In genomic region chr2:58578276-58578675, GRCh38 we compare ENCODE assay signal across 20 cellular contexts.
"Had no signal": no experiment of that assay in that cellular context is flagged by ENCODE, and none has a peak within 500 bp of the region (broad histone marks: within the 10 kb centered on the region; RNA-seq: fewer than 3 reads in every experiment).

No MANE protein-coding gene starts in this region.

- ATAC-seq: naive thymus-derived CD4-positive, alpha-beta T cell; natural killer cell; pancreas; right cardiac atrium; right lobe of liver; stimulated activated effector memory CD8-positive, alpha-beta T cell treated with anti-CD3 and anti-CD28 coated beads, Interleukin-12 subunit alpha, Interleukin-12 subunit beta, amount 100 ng/mL, for 72 hours; stimulated activated naive B cell treated with anti-CD40 and anti-IgM and Interleukin-4, amounts not matched to agents 10 μg/mL and 1 μg/mL and 100 μg/mL, for 72 hours had no signal

- H3K9me3 Mint-ChIP-seq: natural killer cell, nephron had no signal

- H3K4me1 Mint-ChIP-seq: naive thymus-derived CD4-positive, alpha-beta T cell; natural killer cell; nephron; stimulated activated effector memory CD8-positive, alpha-beta T cell treated with anti-CD3 and anti-CD28 coated beads, Interleukin-12 subunit alpha, Interleukin-12 subunit beta, amount 100 ng/mL, for 72 hours; stimulated activated naive B cell treated with anti-CD40 and anti-IgM and Interleukin-4, amounts not matched to agents 10 μg/mL and 1 μg/mL and 100 μg/mL, for 72 hours had no signal

- H3K4me3 Mint-ChIP-seq: naive thymus-derived CD4-positive, alpha-beta T cell; natural killer cell; nephron; neural progenitor cell; stimulated activated effector memory CD8-positive, alpha-beta T cell treated with anti-CD3 and anti-CD28 coated beads, Interleukin-12 subunit alpha, Interleukin-12 subunit beta, amount 100 ng/mL, for 72 hours; stimulated activated naive B cell treated with anti-CD40 and anti-IgM and Interleukin-4, amounts not matched to agents 10 μg/mL and 1 μg/mL and 100 μg/mL, for 72 hours had no signal

- DNase-seq: naive thymus-derived CD4-positive, alpha-beta T cell; natural killer cell; pancreas; right cardiac atrium; right lobe of liver; sigmoid colon; small intestine; stimulated activated CD4-positive, alpha-beta T cell treated with anti-CD3 and anti-CD28 coated beads, Interleukin-15, amount 100 ng/mL, for 24 hours; stimulated activated CD4-positive, alpha-beta T cell treated with anti-CD3 and anti-CD28 coated beads, Interleukin-2, amount 100 ng/mL, for 24 hours; stimulated activated CD4-positive, alpha-beta T cell treated with anti-CD3 and anti-CD28 coated beads, Interleukin-2, amount 100 ng/mL, for 48 hours; stimulated activated CD4-positive, alpha-beta T cell treated with anti-CD3 and anti-CD28 coated beads, Interleukin-4, amount 100 ng/mL, for 24 hours; stimulated activated naive B cell treated with anti-CD40 and anti-IgM and Interleukin-4, amounts not matched to agents 10 μg/mL and 1 μg/mL and 100 μg/mL, for 72 hours; stimulated activated naive CD4-positive, alpha-beta T cell treated with Interleukin-2 at 50 U/mL for 16 hours; stomach; thyroid gland; trophoblast cell; upper lobe of left lung had no signal

- H3K27ac Mint-ChIP-seq: naive thymus-derived CD4-positive, alpha-beta T cell; natural killer cell; nephron; neural progenitor cell; stimulated activated effector memory CD8-positive, alpha-beta T cell treated with anti-CD3 and anti-CD28 coated beads, Interleukin-12 subunit alpha, Interleukin-12 subunit beta, amount 100 ng/mL, for 72 hours; stimulated activated naive B cell treated with anti-CD40 and anti-IgM and Interleukin-4, amounts not matched to agents 10 μg/mL and 1 μg/mL and 100 μg/mL, for 72 hours had no signal

- H3K36me3 Mint-ChIP-seq: naive thymus-derived CD4-positive, alpha-beta T cell; natural killer cell; neural progenitor cell; stimulated activated effector memory CD8-positive, alpha-beta T cell treated with anti-CD3 and anti-CD28 coated beads, Interleukin-12 subunit alpha, Interleukin-12 subunit beta, amount 100 ng/mL, for 72 hours; stimulated activated naive B cell treated with anti-CD40 and anti-IgM and Interleukin-4, amounts not matched to agents 10 μg/mL and 1 μg/mL and 100 μg/mL, for 72 hours had no signal
